In the genomic region with DNA sequence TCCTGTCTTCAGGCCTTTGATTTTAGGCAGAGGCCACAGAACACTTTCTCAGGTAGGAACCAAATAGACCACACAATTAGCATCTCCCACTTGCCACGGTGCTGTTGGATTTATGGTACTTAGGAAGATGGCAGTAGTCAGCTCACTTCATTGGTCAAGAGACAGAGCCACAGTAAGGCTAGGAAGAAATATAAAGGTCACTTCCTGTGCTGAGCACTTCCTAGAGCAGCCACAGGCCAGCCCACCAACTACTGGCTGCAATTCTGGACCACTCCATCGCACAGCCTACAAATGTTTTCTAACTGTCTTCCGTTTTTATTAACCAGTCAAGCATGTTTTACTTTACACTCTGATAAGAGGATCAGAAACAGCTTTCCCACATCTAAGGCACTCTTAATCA, we compare ENCODE assay signal across 17 cellular contexts. TPM values are rescaled to one million over a fixed set of nuclear protein-coding genes. Genes with fewer than 3 reads are reported as not detected.
DNase-seq lines count a peak whose midpoint lies in the region; ATAC-seq, FAIRE-seq and TF ChIP-seq lines count a peak whose summit lies in the region.
"Had no signal": no experiment of that assay in that cellular context is flagged by ENCODE, and none has a peak within 500 bp of the region (broad histone marks: within the 10 kb centered on the region; RNA-seq: fewer than 3 reads in every experiment).

No MANE protein-coding gene starts in this region.

- H4K12ac ChIP-seq in trophoblast cell (ENCODE audit: low read depth, low read length): no peak overlapping the region

- H3K9me3 ChIP-seq in IMR-90 (ENCODE audit: control insufficient read depth, insufficient read depth, low read length): no peaks in the 10 kb centered on the region
- no peaks in the 10 kb centered on the region for H3K9me3 ChIP-seq in GM12878 (replicated peaks; ENCODE audit: control insufficient read depth, insufficient read depth, low read length)
- no peaks in the 10 kb centered on the region for H3K9me3 ChIP-seq in trophoblast cell (ENCODE audit: insufficient read depth, low read depth, low read length)

- TF ChIP-seq CTCF in D721Med (IDR thresholded peaks at IDR 0.05; ENCODE audit: insufficient read depth, missing control alignments) (no peak), IMR-90 (conservative IDR thresholded peaks at IDR 0.05; ENCODE audit: low read depth, low read length) (no peak), GM12878 (IDR thresholded peaks at IDR 0.05 in 2 of 3, conservative IDR thresholded peaks at IDR 0.05 in 1 of 3; ENCODE audit: control insufficient read depth in 2 of 3, extremely low read depth in 1 of 3, insufficient read depth in 1 of 3, low read depth in 3 of 3, low read length in 3 of 3) (no peak)

- H2AK5ac ChIP-seq in IMR-90 (ENCODE audit: low read depth, low read length): peak overlapping the region; percentile 65
- H2AK5ac ChIP-seq in trophoblast cell (ENCODE audit: low read length): no peak overlapping the region

- peak overlapping the region; percentile 83 for H3K14ac ChIP-seq in IMR-90 (replicated peaks; ENCODE audit: low read depth, low read length)
- H3K14ac ChIP-seq in trophoblast cell (ENCODE audit: low read length): no peak overlapping the region

- H2AK9ac ChIP-seq in IMR-90 (replicated peaks; ENCODE audit: low read depth, low read length, poor library complexity): peak overlapping the region; percentile 77

- H3K79me1 ChIP-seq in IMR-90 (ENCODE audit: low read depth in 1 of 2, low read length in 2 of 2) (no peaks in the 10 kb centered on the region), trophoblast cell (ENCODE audit: low read length) (no peaks in the 10 kb centered on the region)

- H3K23ac ChIP-seq in IMR-90 (ENCODE audit: low read depth, low read length): peak overlapping the region; percentile 29; the same call in 1 of the 2 replicates
- no peak overlapping the region for H3K23ac ChIP-seq in trophoblast cell (ENCODE audit: low read length)

- H4K5ac ChIP-seq in IMR-90 (ENCODE audit: low read depth, low read length): 0 out of 2 replicates have a peak overlapping the region, but pooled peaks have one; percentile 9

- H4K8ac ChIP-seq in IMR-90 (ENCODE audit: low read depth in 2 of 2, low read length in 2 of 2) (peak overlapping the region in 1 of 2 experiments; percentile 50; a peak in 2 of 4 replicates), trophoblast cell (ENCODE audit: low read depth, low read length) (no peak overlapping the region)

- in situ Hi-C loops in IMR-90 (cut with MboI; ENCODE audit: low sequenced_read_pairs): no loop called here
- in situ Hi-C loops in GM12878 (cut with MboI): no loop called here

- RAD21 ChIA-PET in GM12878 (lab: Charles Lee; ENCODE audit: unreplicated experiment): interaction anchor here (0.9 to 1.5 kb wide), 3 partner anchors 33 to 69 kb away, joined by 3 to 5 read pairs (median 4); no protein-coding TSS in a partner anchor

- no peak for TF ChIP-seq POLR2A in IMR-90 (IDR thresholded peaks at IDR 0.05; ENCODE audit: low read depth, low read length)
- no peak for TF ChIP-seq POLR2A in GM12878 (IDR thresholded peaks at IDR 0.05; ENCODE audit: low read depth, low read length)

- H3K27ac ChIP-seq in IMR-90 (ENCODE audit: insufficient read depth, low read length) (no peak overlapping the region), GM12878 (ENCODE audit: control insufficient read depth, insufficient read depth) (no peak overlapping the region), trophoblast cell (ENCODE audit: low read depth, low read length) (peak overlapping the region; percentile 46)
- H3K27ac ChIP-seq: KMS-11 had no signal

- intact Hi-C loops in IMR-90 (cut with micrococcal nuclease): no loop called here
- intact Hi-C loops in GM12878 (cut with micrococcal nuclease; ENCODE audit: unreplicated experiment): loop anchor here (2.0 kb wide), 1 partner anchor 54 kb away; no protein-coding TSS in a partner anchor

- H4K20me1 ChIP-seq in IMR-90 (ENCODE audit: insufficient read depth, low read length) (peaks cover 12% of the 10 kb centered on the region; the same call in 1 of the 2 replicates), GM12878 (ENCODE audit: control insufficient read depth, insufficient read depth) (no peaks in the 10 kb centered on the region)

- WGBS in IMR-90 (ENCODE audit: extremely low coverage in 2 of 2, insufficient read length in 1 of 2), 2 experiments: no CpG with 5 or more reads among the region's 3 CpGs
- WGBS in GM12878 (ENCODE audit: insufficient coverage, insufficient replicate concordance, low lambda C conversion rate, missing lambda C conversion rate): 61% methylated on average over 3 of the region's 3 CpGs
- WGBS in trophoblast cell (ENCODE audit: extremely low coverage, insufficient coverage, insufficient read length): no CpG with 5 or more reads among the region's 3 CpGs

- peak overlapping the region; percentile 5 for H2AFZ ChIP-seq in IMR-90 (replicated peaks; ENCODE audit: low read length, poor library complexity)
- H2AFZ ChIP-seq in GM12878 (ENCODE audit: control insufficient read depth, low read depth, low read length): peak overlapping the region; percentile 20; the same call in 1 of the 2 replicates
- H2AFZ ChIP-seq in trophoblast cell (ENCODE audit: insufficient read depth, low read length, poor library complexity): no peak overlapping the region

- H3K4me2 ChIP-seq in IMR-90 (ENCODE audit: low read depth, low read length) (no peak overlapping the region), GM12878 (ENCODE audit: control insufficient read depth, insufficient read depth) (0 out of 2 replicates have a peak overlapping the region, but pooled peaks have one; percentile 7), trophoblast cell (ENCODE audit: low read length) (no peak overlapping the region)
- H3K4me2 ChIP-seq: KMS-11 had no signal

- no peak for TF ChIP-seq EP300 in GM12878 (IDR thresholded peaks at IDR 0.05; ENCODE audit: borderline replicate concordance in 1 of 2, control insufficient read depth in 1 of 2, low read depth in 2 of 2, low read length in 2 of 2)

- peaks cover 13% of the 10 kb centered on the region for H3K4me1 ChIP-seq in IMR-90 (ENCODE audit: control insufficient read depth, insufficient read depth, low read length)
- H3K4me1 ChIP-seq in GM12878 (ENCODE audit: control insufficient read depth, insufficient read depth, low read length): peaks cover 8% of the 10 kb centered on the region
- H3K4me1 ChIP-seq in trophoblast cell (ENCODE audit: control insufficient read depth in 1 of 2, insufficient read depth in 2 of 2, low read length in 2 of 2): peaks cover 13 to 15% of the 10 kb centered on the region in 2 experiments

- SMC1A ChIA-PET in GM12878 (lab: Charles Lee; ENCODE audit: uncharacterized antibody, unreplicated experiment): interaction anchor here (0.8 to 1.6 kb wide), 5 partner anchors 14 to 128 kb away, joined by 3 to 5 read pairs (median 3); no protein-coding TSS in a partner anchor

- DNase-seq in D721Med (ENCODE audit: insufficient read length, low spot score) (no peak), IMR-90 (no peak), GM12878 (ENCODE audit: low read depth, low spot score) (no peak), trophoblast cell (no peak), HUDEP-2 (lab: John Stamatoyannopoulos, UW; ENCODE audit: unreplicated experiment in 76 of 76) (no peak), mesenteric fat pad (ENCODE audit: low spot score) (no peak), NCI-H1105 (lab: John Stamatoyannopoulos, UW) (no peak), C1 segment of cervical spinal cord (lab: John Stamatoyannopoulos, UW) (no peak)
- DNase-seq: central memory CD4-positive, alpha-beta T cell; effector memory CD4-positive, alpha-beta T cell; hippocampal formation; NCI-H1436 treated with DMSO at 0.1 percent for 48 hours; SHP77; stimulated activated CD4-positive, alpha-beta T cell treated with anti-CD3 and anti-CD28 coated beads, Interleukin-2, amount 100 ng/mL, for 48 hours had no signal

- no peaks in the 10 kb centered on the region for H3K27me3 ChIP-seq in IMR-90 (ENCODE audit: control insufficient read depth, insufficient read depth, low read length)
- no peaks in the 10 kb centered on the region for H3K27me3 ChIP-seq in GM12878 (replicated peaks in 1 of 2; ENCODE audit: control insufficient read depth in 2 of 2, insufficient read depth in 2 of 2, low read length in 1 of 2)
- H3K27me3 ChIP-seq in trophoblast cell (ENCODE audit: insufficient read depth, low read length): no peaks in the 10 kb centered on the region

- H3K4me3 ChIP-seq in IMR-90 (ENCODE audit: insufficient read depth, low read depth, low read length) (no peak overlapping the region), GM12878 (no peak overlapping the region), trophoblast cell (ENCODE audit: low read depth, low read length) (no peak overlapping the region)

- ATAC-seq in IMR-90 (ENCODE audit: low read depth): peak; percentile 5
- ATAC-seq in GM12878: peak; percentile 55
- ATAC-seq: sciatic nerve had no signal

- H2BK15ac ChIP-seq in IMR-90 (ENCODE audit: low read depth, low read length): 0 out of 3 replicates have a peak overlapping the region, but pooled peaks have one; percentile 16

- no peak overlapping the region for H3K56ac ChIP-seq in IMR-90 (ENCODE audit: extremely low read depth, insufficient read depth, low read length)

- CTCF ChIA-PET in IMR-90 (lab: Yijun Ruan, JAX) (interaction anchor here (1.3 kb wide), 1 partner anchor 31 kb away, joined by 3 read pairs; no protein-coding TSS in a partner anchor), GM12878 (lab: Yijun Ruan, JAX) (interaction anchor here (0.6 to 1.5 kb wide), 4 partner anchors 9 to 92 kb away, joined by 3 read pairs; no protein-coding TSS in a partner anchor)

- peak overlapping the region; percentile 80; the same call in 1 of the 2 replicates for H3K4ac ChIP-seq in IMR-90 (ENCODE audit: low read depth, low read length)
- H3K4ac ChIP-seq in trophoblast cell (ENCODE audit: low read depth, low read length): no peak overlapping the region

- peaks cover 15% of the 10 kb centered on the region for H3K9me1 ChIP-seq in IMR-90 (ENCODE audit: insufficient read depth, low read length)

- FAIRE-seq in D721Med (lab: Jason Lieb, UNC) (peak; percentile 60), GM12878 (lab: Jason Lieb, UNC) (no peak)
- FAIRE-seq: G401.6 had no signal

- dilution Hi-C loops in IMR-90 (cut with HindIII; ENCODE audit: low sequenced_read_pairs, unreplicated experiment): no loop called here

- H3K18ac ChIP-seq in IMR-90 (ENCODE audit: low read depth, low read length) (no peak overlapping the region), trophoblast cell (ENCODE audit: low read length) (no peak overlapping the region)

- POLR2A ChIA-PET in IMR-90 (lab: Charles Lee; ENCODE audit: unreplicated experiment) (no interaction called here), GM12878 (lab: Charles Lee) (interaction anchor here (0.7 to 0.9 kb wide), 2 partner anchors 63 to 129 kb away, joined by 3 read pairs; no protein-coding TSS in a partner anchor)

- no TSS peak for BruUV-seq in IMR-90 (replicated peaks; lab: Mats Ljungman, UMichigan)
- BruUV-seq in GM12878 (replicated peaks; lab: Mats Ljungman, UMichigan): no TSS peak

- H2BK20ac ChIP-seq in IMR-90 (ENCODE audit: low read depth, low read length): peak overlapping the region; percentile 54; the same call in 1 of the 2 replicates

- no peaks in the 10 kb centered on the region for H3K36me3 ChIP-seq in IMR-90 (ENCODE audit: control insufficient read depth, insufficient read depth, low read length)
- H3K36me3 ChIP-seq in GM12878 (ENCODE audit: control insufficient read depth in 2 of 2, insufficient read depth in 2 of 2, low read length in 1 of 2): no peaks in the 10 kb centered on the region
- H3K36me3 ChIP-seq in trophoblast cell (ENCODE audit: control insufficient read depth in 1 of 2, insufficient read depth in 2 of 2, low read length in 2 of 2): no peaks in the 10 kb centered on the region

- no peak for TF ChIP-seq RAD21 in IMR-90 (IDR thresholded peaks at IDR 0.05; ENCODE audit: low read length)
- TF ChIP-seq RAD21 in GM12878 (IDR thresholded peaks at IDR 0.05; ENCODE audit: insufficient read depth, low read depth, low read length): no peak

- H4K91ac ChIP-seq in IMR-90 (ENCODE audit: insufficient read depth, low read depth, low read length): 0 out of 2 replicates have a peak overlapping the region, but pooled peaks have one; percentile 8
- no peak overlapping the region for H4K91ac ChIP-seq in trophoblast cell (ENCODE audit: low read depth, low read length)

- H3K9ac ChIP-seq in IMR-90 (ENCODE audit: low read depth, low read length): no peak overlapping the region
- H3K9ac ChIP-seq in GM12878 (ENCODE audit: control insufficient read depth, insufficient read depth, low read length): no peak overlapping the region
- no peak overlapping the region for H3K9ac ChIP-seq in trophoblast cell (ENCODE audit: low read length)
- H3K9ac ChIP-seq: KMS-11 had no signal

- H2BK5ac ChIP-seq in IMR-90 (ENCODE audit: low read depth, low read length, poor library complexity, severe bottlenecking) (no peak overlapping the region), trophoblast cell (ENCODE audit: low read depth, low read length, poor library complexity) (peak overlapping the region; percentile 17)

- H2BK12ac ChIP-seq in trophoblast cell (ENCODE audit: low read length): no peak overlapping the region

- H3K79me2 ChIP-seq in GM12878 (ENCODE audit: control insufficient read depth, insufficient read depth, low read length) (peaks cover 1% of the 10 kb centered on the region), trophoblast cell (ENCODE audit: control insufficient read depth, insufficient read depth, low read length, poor library complexity) (no peaks in the 10 kb centered on the region)

- H2BK120ac ChIP-seq in IMR-90 (ENCODE audit: low read depth, low read length) (peak overlapping the region; percentile 67), trophoblast cell (ENCODE audit: insufficient read depth, low read length, poor library complexity) (no peak overlapping the region)

RNA-seq across cellular contexts. Expression of a gene that starts 54.8 kb away (rescaled TPM):
- total RNA-seq in IMR-90 (2012; rRNA removed) (0.18 and 0.28 TPM in 2 replicates), GM12878 (2014; rRNA removed) (0.54 and 1.0 TPM in 2 replicates), GM12878 (2014; rRNA removed; fragmentation: Illumina TruSeq; extraction: Trizol) (0.27 and 0.28 TPM in 2 replicates), GM12878 (2021) (1.6 and 2.1 TPM in 2 replicates), mesenteric fat pad (6.1 TPM)
- polyA plus RNA-seq in IMR-90 (2012; rRNA removed) (2.0 and 2.2 TPM in 2 replicates), GM12878 (2011; rRNA removed) (0.19 and 0.49 TPM in 2 replicates), GM12878 (2014; fragmentation: Illumina TruSeq; extraction: Trizol) (0.22 and 0.76 TPM in 2 replicates), GM12878 (2014; fragmentation: Nextera tagmentation; extraction: Ambion mirVana) (under 1 TPM; 0.13 to 0.16 TPM), GM12878 (2014; rRNA removed) (1.1 and 1.7 TPM in 2 replicates), GM12878 (2016; fragmentation: Nextera tagmentation; extraction: Ambion mirVana) (1 to 10 TPM in 1 of 2 experiments, under 1 TPM in 1; 0.68 to 1.1 TPM)
- polyA plus RNA-seq in IMR-90 (2012; cell fraction: cytosol; rRNA removed): 1.2 and 1.9 TPM in 2 replicates
- 2.8 and 5.6 TPM in 2 replicates for polyA plus RNA-seq in IMR-90 (2012; cell fraction: nucleus; rRNA removed; ENCODE audit: low replicate concordance)
- total RNA-seq in GM12878 (2013; cell fraction: nucleolus; rRNA removed): 8.8 and 9.6 TPM in 2 replicates
- polyA plus RNA-seq in GM12878 (2011; ENCODE audit: low read depth): 0.81 TPM
- 0.57 and 0.64 TPM in 2 replicates for polyA plus RNA-seq in GM12878 (2011; cell fraction: cytosol; rRNA removed)
- 2.1 and 2.4 TPM in 2 replicates for polyA plus RNA-seq in GM12878 (2011; cell fraction: nucleus; rRNA removed)
- polyA plus RNA-seq in GM12878 (2012): 1.8 and 2.4 TPM in 2 replicates
- 0.37 and 0.82 TPM in 2 replicates for polyA minus RNA-seq in GM12878 (2011; rRNA and poly(A)+ RNA removed)
- 0.21 and 0.53 TPM in 2 replicates for polyA minus RNA-seq in GM12878 (2011; cell fraction: cytosol; rRNA and poly(A)+ RNA removed)
- polyA minus RNA-seq in GM12878 (2011; cell fraction: nucleus; rRNA and poly(A)+ RNA removed): 1.3 and 2.4 TPM in 2 replicates
- polyA plus RNA-seq in trophoblast cell (2013): 55.8 and 60.9 TPM in 2 replicates
